14 cellular contexts compared by ENCODE assay signal in genomic region chr4:113674251-113674650, GRCh38.
DNase-seq lines count a peak whose midpoint lies in the region; ATAC-seq and TF ChIP-seq lines count a peak whose summit lies in the region.
"Had no signal": no experiment of that assay in that cellular context is flagged by ENCODE, and none has a peak within 500 bp of the region (broad histone marks: within the 10 kb centered on the region; RNA-seq: fewer than 3 reads in every experiment).

No MANE protein-coding gene starts in this region.

- intact Hi-C loops in thyroid gland (cut with DNase I), result no loop called here
- intact Hi-C loops in activated CD8-positive, alpha-beta T cell treated with anti-CD3 and anti-CD28 coated beads for 36 hours (cut with micrococcal nuclease), result loop anchor here (5.0 kb wide), 1 partner anchor 42 kb away; no protein-coding TSS in a partner anchor

- peak overlapping the region; percentile 4 for H3K4me3 Mint-ChIP-seq in activated naive CD4-positive, alpha-beta T cell treated with anti-CD3 and anti-CD28 coated beads, Interleukin-2, amount 50 U/mL, for 24 hours
- H3K4me3 Mint-ChIP-seq in activated CD8-positive, alpha-beta T cell treated with anti-CD3 and anti-CD28 coated beads for 36 hours, result no peak overlapping the region
- H3K4me3 Mint-ChIP-seq: activated T-cell treated with anti-CD3 and anti-CD28 coated beads, Interleukin-2, amount 50 U/mL, for 72 hours; CD14-positive monocyte; mesothelial cell of epicardium had no signal

- peaks cover 32 to 37% of the 10 kb centered on the region in 2 donors for H3K4me1 ChIP-seq in thyroid gland
- H3K4me1 ChIP-seq: parathyroid adenoma had no signal

- no peaks in the 10 kb centered on the region for H3K36me3 ChIP-seq in thyroid gland

- peaks cover 76% of the 10 kb centered on the region for H3K4me1 Mint-ChIP-seq in activated naive CD4-positive, alpha-beta T cell treated with anti-CD3 and anti-CD28 coated beads, Interleukin-2, amount 50 U/mL, for 24 hours
- peaks cover 63% of the 10 kb centered on the region for H3K4me1 Mint-ChIP-seq in activated CD8-positive, alpha-beta T cell treated with anti-CD3 and anti-CD28 coated beads for 36 hours (ENCODE audit: low read depth)

- no peak for DNase-seq in activated naive CD4-positive, alpha-beta T cell treated with Interleukin-2 at 50 U/mL for 16 hours
- DNase-seq in MV-4-11 (lab: John Stamatoyannopoulos, UW), result peak; percentile 60
- peak; percentile 36 for DNase-seq in fibroblast of peridontal ligament (ENCODE audit: extremely low read depth)
- DNase-seq in thyroid gland, result peak; percentile 66 to 68
- DNase-seq in cerebellar nuclear complex (lab: John Stamatoyannopoulos, UW), result no peak
- DNase-seq in activated CD8-positive, alpha-beta T cell treated with anti-CD3 and anti-CD28 coated beads for 36 hours, result no peak
- DNase-seq: foreskin keratinocyte, trophoblast cell had no signal

- no peaks in the 10 kb centered on the region for H3K27me3 Mint-ChIP-seq in activated naive CD4-positive, alpha-beta T cell treated with anti-CD3 and anti-CD28 coated beads, Interleukin-2, amount 50 U/mL, for 24 hours
- no peaks in the 10 kb centered on the region for H3K27me3 Mint-ChIP-seq in activated CD8-positive, alpha-beta T cell treated with anti-CD3 and anti-CD28 coated beads for 36 hours

- H3K27ac Mint-ChIP-seq in activated naive CD4-positive, alpha-beta T cell treated with anti-CD3 and anti-CD28 coated beads, Interleukin-2, amount 50 U/mL, for 24 hours, result peak overlapping the region; percentile 72
- no peak overlapping the region for H3K27ac Mint-ChIP-seq in activated CD8-positive, alpha-beta T cell treated with anti-CD3 and anti-CD28 coated beads for 36 hours
- H3K27ac Mint-ChIP-seq: activated T-cell treated with anti-CD3 and anti-CD28 coated beads, Interleukin-2, amount 50 U/mL, for 72 hours; mesothelial cell of epicardium had no signal

- POLR2A ChIA-PET in activated CD8-positive, alpha-beta T cell treated with anti-CD3 and anti-CD28 coated beads for 36 hours (lab: Charles Lee), result interaction anchor here (1.0 kb wide), 1 partner anchor 10 kb away, joined by 3 read pairs; no protein-coding TSS in a partner anchor

- H3K27me3 ChIP-seq in thyroid gland, result no peaks in the 10 kb centered on the region
- H3K27me3 ChIP-seq: foreskin keratinocyte had no signal

- peaks cover 36% of the 10 kb centered on the region for H3K36me3 Mint-ChIP-seq in activated naive CD4-positive, alpha-beta T cell treated with anti-CD3 and anti-CD28 coated beads, Interleukin-2, amount 50 U/mL, for 24 hours
- peaks cover 49% of the 10 kb centered on the region for H3K36me3 Mint-ChIP-seq in activated CD8-positive, alpha-beta T cell treated with anti-CD3 and anti-CD28 coated beads for 36 hours (ENCODE audit: low read depth)
- H3K36me3 Mint-ChIP-seq: mesothelial cell of epicardium had no signal

- TF ChIP-seq POLR2A in thyroid gland (IDR thresholded peaks at IDR 0.05), result no peak

- H3K27ac ChIP-seq in thyroid gland, result peak overlapping the region; percentile 53 to 80 (median 64)
- H3K27ac ChIP-seq: foreskin keratinocyte, parathyroid adenoma had no signal

- 79 to 83% methylated on average over 1 of the region's 1 CpG for WGBS in thyroid gland, 2 donors

- ATAC-seq in activated CD8-positive, alpha-beta T cell treated with anti-CD3 and anti-CD28 coated beads for 36 hours, result no peak
- no peak for ATAC-seq in HG03342 (IDR thresholded peaks at IDR 0.05; ENCODE audit: unreplicated experiment)

- H3K9me3 ChIP-seq in thyroid gland, result no peaks in the 10 kb centered on the region

- CTCF ChIA-PET in activated CD8-positive, alpha-beta T cell treated with anti-CD3 and anti-CD28 coated beads for 36 hours (lab: Charles Lee), result interaction anchor here (0.9 to 2.1 kb wide), 8 partner anchors 10 to 127 kb away, joined by 3 to 8 read pairs (median 3); no protein-coding TSS in a partner anchor

- H3K4me3 ChIP-seq in thyroid gland (replicated peaks in 1 of 3), result no peak overlapping the region

- no peaks in the 10 kb centered on the region for H3K9me3 Mint-ChIP-seq in activated naive CD4-positive, alpha-beta T cell treated with anti-CD3 and anti-CD28 coated beads, Interleukin-2, amount 50 U/mL, for 24 hours
- no peaks in the 10 kb centered on the region for H3K9me3 Mint-ChIP-seq in activated CD8-positive, alpha-beta T cell treated with anti-CD3 and anti-CD28 coated beads for 36 hours
- H3K9me3 Mint-ChIP-seq: activated T-cell treated with anti-CD3 and anti-CD28 coated beads, Interleukin-2, amount 50 U/mL, for 72 hours; mesothelial cell of epicardium had no signal

- no peak for TF ChIP-seq CTCF in thyroid gland (IDR thresholded peaks at IDR 0.05)
- TF ChIP-seq CTCF in activated CD8-positive, alpha-beta T cell treated with anti-CD3 and anti-CD28 coated beads for 36 hours (IDR thresholded peaks at IDR 0.05), result no peak

Comparison
In these comparisons a context has a peak if more than half of its experiments do, and no peak if none do; other contexts are left out.
1. DNase-seq: peak in MV-4-11 (single experiment), fibroblast of peridontal ligament (single experiment) and thyroid gland (2 of 2); none in activated naive CD4-positive, alpha-beta T cell treated with Interleukin-2 at 50 U/mL for 16 hours (single experiment), cerebellar nuclear complex (0 of 2) and activated CD8-positive, alpha-beta T cell treated with anti-CD3 and anti-CD28 coated beads for 36 hours (single experiment).